ENCODE assay signal across 1 cellular context in genomic region chr12:50024227-50024626, GRCh38.
A peak's percentile ranks its signal among the peaks of the same experiment; 100 is the strongest.
TF ChIP-seq lines count a peak whose summit lies in the region.

No MANE protein-coding gene starts in this region.

TF ChIP-seq in HepG2, 621 proteins besides CTCF, POLR2A, EP300 and RAD21:
- TF ChIP-seq NFYB (CRISPR knock-in tag; IDR thresholded peaks at IDR 0.05) (no peak), TERF1 (CRISPR knock-in tag; IDR thresholded peaks at IDR 0.05) (no peak), SRY (CRISPR knock-in tag; IDR thresholded peaks at IDR 0.05) (no peak), ZMYM2 (CRISPR knock-in tag; IDR thresholded peaks at IDR 0.05) (no peak), NONO (IDR thresholded peaks at IDR 0.05) (no peak), NONO (CRISPR knock-in tag; conservative IDR thresholded peaks at IDR 0.05) (no peak), PHF5A (CRISPR knock-in tag; IDR thresholded peaks at IDR 0.05; ENCODE audit: low read depth, unreplicated experiment) (no peak), ZNF766 (CRISPR knock-in tag; IDR thresholded peaks at IDR 0.05; ENCODE audit: borderline replicate concordance) (no peak), ZMYM3 (CRISPR knock-in tag; IDR thresholded peaks at IDR 0.05) (0 out of 2 replicates have a peak, but pooled peaks have one; percentile 22), ZMAT3 (CRISPR knock-in tag; conservative IDR thresholded peaks at IDR 0.05) (no peak), ZNF629 (CRISPR knock-in tag; conservative IDR thresholded peaks at IDR 0.05) (peak; percentile 75), ZNF44 (CRISPR knock-in tag; IDR thresholded peaks at IDR 0.05) (no peak), ZEB1 (IDR thresholded peaks at IDR 0.05; ENCODE audit: insufficient replicate concordance, low read depth) (no peak)
- TF ChIP-seq, protein P1, sequence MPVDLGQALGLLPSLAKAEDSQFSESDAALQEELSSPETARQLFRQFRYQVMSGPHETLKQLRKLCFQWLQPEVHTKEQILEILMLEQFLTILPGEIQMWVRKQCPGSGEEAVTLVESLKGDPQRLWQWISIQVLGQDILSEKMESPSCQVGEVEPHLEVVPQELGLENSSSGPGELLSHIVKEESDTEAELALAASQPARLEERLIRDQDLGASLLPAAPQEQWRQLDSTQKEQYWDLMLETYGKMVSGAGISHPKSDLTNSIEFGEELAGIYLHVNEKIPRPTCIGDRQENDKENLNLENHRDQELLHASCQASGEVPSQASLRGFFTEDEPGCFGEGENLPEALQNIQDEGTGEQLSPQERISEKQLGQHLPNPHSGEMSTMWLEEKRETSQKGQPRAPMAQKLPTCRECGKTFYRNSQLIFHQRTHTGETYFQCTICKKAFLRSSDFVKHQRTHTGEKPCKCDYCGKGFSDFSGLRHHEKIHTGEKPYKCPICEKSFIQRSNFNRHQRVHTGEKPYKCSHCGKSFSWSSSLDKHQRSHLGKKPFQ (CRISPR knock-in tag; IDR thresholded peaks at IDR 0.05; ENCODE audit: insufficient replicate concordance): no peak
